12 cellular contexts compared by ENCODE assay signal in the genomic region with DNA sequence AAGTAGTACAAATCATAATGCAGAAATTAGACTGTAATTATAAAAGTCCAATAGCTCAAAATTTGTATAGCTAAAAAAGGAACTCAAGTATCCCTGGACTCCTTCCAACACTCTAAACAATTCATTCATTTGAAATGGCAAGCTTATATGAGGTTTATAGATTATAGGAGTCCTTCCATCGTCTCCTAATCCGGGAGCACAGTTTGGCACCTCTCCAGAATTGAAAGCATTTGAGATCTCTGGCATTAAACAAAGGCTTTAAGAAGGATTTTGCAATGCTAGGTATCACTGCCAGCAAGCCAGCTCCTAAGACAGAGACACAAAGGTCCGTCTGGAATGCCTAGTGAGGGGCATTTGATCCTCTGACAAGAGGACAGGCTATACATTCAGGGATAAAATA.
A peak's percentile ranks its signal among the peaks of the same experiment; 100 is the strongest.
DNase-seq lines count a peak whose midpoint lies in the region; ATAC-seq, FAIRE-seq and TF ChIP-seq lines count a peak whose summit lies in the region.
"Had no signal": no experiment of that assay in that cellular context is flagged by ENCODE, and none has a peak within 500 bp of the region (broad histone marks: within the 10 kb centered on the region; RNA-seq: fewer than 3 reads in every experiment).

No MANE protein-coding gene starts in this region.

- no peak overlapping the region for H3K4me3 ChIP-seq in GM23338
- peak overlapping the region; percentile 1 to 45 for H3K4me3 ChIP-seq in duodenal mucosa (ENCODE audit: low read depth in 1 of 2, low read length in 2 of 2)

- H2AFZ ChIP-seq in GM23338: no peak overlapping the region

- H3K9me3 Mint-ChIP-seq in GM23338: no peaks in the 10 kb centered on the region
- no peaks in the 10 kb centered on the region for H3K9me3 Mint-ChIP-seq in osteocyte (ENCODE audit: unreplicated experiment)
- H3K9me3 Mint-ChIP-seq: activated T-helper 1 cell treated with anti-CD3 and anti-CD28 coated beads, Interleukin-12 subunit alpha, Interleukin-12 subunit beta, Interleukin-2, Interleukin-4 antibody, amounts not matched to agents 30 ng/mL and 10 ng/mL and 1 ng/mL, durations not matched to agents 14 hours and 24 hours and 36 hours; neural crest cell; WTC11 had no signal

- TF ChIP-seq CTCF in GM23338 (conservative IDR thresholded peaks at IDR 0.05; ENCODE audit: low read depth in 2 of 2): no peak
- TF ChIP-seq CTCF in osteocyte (IDR thresholded peaks at IDR 0.05): no peak

- H3K27me3 Mint-ChIP-seq in GM23338 (ENCODE audit: insufficient read depth, low read depth, poor library complexity): no peaks in the 10 kb centered on the region
- H3K27me3 Mint-ChIP-seq in osteocyte (ENCODE audit: unreplicated experiment): no peaks in the 10 kb centered on the region

- peaks cover 4% of the 10 kb centered on the region; the same call in 1 of the 2 replicates for H3K9me2 ChIP-seq in GM23338 (ENCODE audit: insufficient read depth)

- H3F3A ChIP-seq in GM23338 (replicated peaks; ENCODE audit: low read depth): no peaks in the 10 kb centered on the region

- H3K4me2 ChIP-seq in GM23338: peak overlapping the region; percentile 58; the same call in 1 of the 2 replicates

- H3K4me1 Mint-ChIP-seq in GM23338 (peaks cover 55% of the 10 kb centered on the region), osteocyte (ENCODE audit: unreplicated experiment) (peaks cover 56% of the 10 kb centered on the region)

- H3K36me3 Mint-ChIP-seq in GM23338 (ENCODE audit: low read depth) (peaks cover 4% of the 10 kb centered on the region; the same call in 1 of the 3 replicates), osteocyte (ENCODE audit: unreplicated experiment) (peaks cover 10% of the 10 kb centered on the region)

- H3K4me3 Mint-ChIP-seq in GM23338: no peak overlapping the region
- H3K4me3 Mint-ChIP-seq in osteocyte (ENCODE audit: unreplicated experiment): no peak overlapping the region
- H3K4me3 Mint-ChIP-seq: neural crest cell, WTC11 had no signal

- no peaks in the 10 kb centered on the region for H3K9me3 ChIP-seq in duodenal mucosa (ENCODE audit: control insufficient read depth in 1 of 2, low read length in 2 of 2)

- H3K36me3 ChIP-seq in GM23338 (ENCODE audit: insufficient read depth): no peaks in the 10 kb centered on the region
- H3K36me3 ChIP-seq in duodenal mucosa (ENCODE audit: control insufficient read depth in 1 of 2, insufficient read depth in 2 of 2, low read length in 2 of 2): peaks cover under 1 to 3% of the 10 kb centered on the region in 2 donors

- FAIRE-seq in RCC 7860 (lab: Jason Lieb, UNC): no peak

- no peak for DNase-seq in GM23338 (ENCODE audit: low spot score)
- DNase-seq in NCI-H446 treated with DMSO at 0.1 percent for 48 hours (lab: John Stamatoyannopoulos, UW): peak; percentile 50
- DNase-seq in osteocyte (ENCODE audit: extremely low spot score, unreplicated experiment): no peak
- DNase-seq in RCC 7860 (ENCODE audit: low spot score): no peak
- DNase-seq: trophoblast cell had no signal

- H3K4me1 ChIP-seq in GM23338 (ENCODE audit: insufficient read depth) (peaks cover 54% of the 10 kb centered on the region), duodenal mucosa (ENCODE audit: control insufficient read depth in 1 of 2, insufficient read depth in 2 of 2, low read length in 2 of 2) (peaks cover 59 to 76% of the 10 kb centered on the region in 2 donors)

- H4K20me1 ChIP-seq in GM23338 (replicated peaks; ENCODE audit: insufficient read depth): no peaks in the 10 kb centered on the region; the same call in 1 of the 2 replicates

- no peak overlapping the region for H3K27ac Mint-ChIP-seq in GM23338
- peak overlapping the region; percentile 27 for H3K27ac Mint-ChIP-seq in osteocyte (ENCODE audit: unreplicated experiment)

- ATAC-seq in GM23338: no peak
- no peak for ATAC-seq in GM18519 (IDR thresholded peaks at IDR 0.05; ENCODE audit: low FRiP score, unreplicated experiment)
- ATAC-seq in HG03378 (IDR thresholded peaks at IDR 0.05; ENCODE audit: unreplicated experiment): no peak
- no peak for ATAC-seq in GM21526 (IDR thresholded peaks at IDR 0.05; ENCODE audit: low FRiP score, unreplicated experiment)

- H3K79me2 ChIP-seq in GM23338 (replicated peaks; ENCODE audit: insufficient read depth): no peaks in the 10 kb centered on the region; the same call in 1 of the 2 replicates

- peak overlapping the region in 1 of 2 donors; percentile 42 for H3K9ac ChIP-seq in duodenal mucosa (ENCODE audit: low read depth in 1 of 2, low read length in 2 of 2)

- H3K27ac ChIP-seq in GM23338 (ENCODE audit: low read depth) (peak overlapping the region; percentile 57; the same call in 1 of the 2 replicates), duodenal mucosa (ENCODE audit: low read depth, low read length) (no peak overlapping the region)

- no peaks in the 10 kb centered on the region for H3K27me3 ChIP-seq in GM23338 (ENCODE audit: insufficient read depth)
- H3K27me3 ChIP-seq in duodenal mucosa (ENCODE audit: control insufficient read depth in 1 of 2, insufficient read depth in 2 of 2, low read length in 2 of 2): no peaks in the 10 kb centered on the region

TF ChIP-seq in GM23338, 12 proteins besides CTCF, POLR2A, EP300 and RAD21 (continues in another document):
- TF ChIP-seq, protein P1, sequence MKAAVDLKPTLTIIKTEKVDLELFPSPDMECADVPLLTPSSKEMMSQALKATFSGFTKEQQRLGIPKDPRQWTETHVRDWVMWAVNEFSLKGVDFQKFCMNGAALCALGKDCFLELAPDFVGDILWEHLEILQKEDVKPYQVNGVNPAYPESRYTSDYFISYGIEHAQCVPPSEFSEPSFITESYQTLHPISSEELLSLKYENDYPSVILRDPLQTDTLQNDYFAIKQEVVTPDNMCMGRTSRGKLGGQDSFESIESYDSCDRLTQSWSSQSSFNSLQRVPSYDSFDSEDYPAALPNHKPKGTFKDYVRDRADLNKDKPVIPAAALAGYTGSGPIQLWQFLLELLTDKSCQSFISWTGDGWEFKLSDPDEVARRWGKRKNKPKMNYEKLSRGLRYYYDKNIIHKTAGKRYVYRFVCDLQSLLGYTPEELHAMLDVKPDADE (IDR thresholded peaks at IDR 0.05): no peak
- TF ChIP-seq EZH2phosphoT487 (IDR thresholded peaks at IDR 0.05; ENCODE audit: unreplicated experiment) (no peak), ZNF331 (CRISPR knock-in tag; IDR thresholded peaks at IDR 0.05; ENCODE audit: low read depth) (no peak)
- TF ChIP-seq, protein P2, sequence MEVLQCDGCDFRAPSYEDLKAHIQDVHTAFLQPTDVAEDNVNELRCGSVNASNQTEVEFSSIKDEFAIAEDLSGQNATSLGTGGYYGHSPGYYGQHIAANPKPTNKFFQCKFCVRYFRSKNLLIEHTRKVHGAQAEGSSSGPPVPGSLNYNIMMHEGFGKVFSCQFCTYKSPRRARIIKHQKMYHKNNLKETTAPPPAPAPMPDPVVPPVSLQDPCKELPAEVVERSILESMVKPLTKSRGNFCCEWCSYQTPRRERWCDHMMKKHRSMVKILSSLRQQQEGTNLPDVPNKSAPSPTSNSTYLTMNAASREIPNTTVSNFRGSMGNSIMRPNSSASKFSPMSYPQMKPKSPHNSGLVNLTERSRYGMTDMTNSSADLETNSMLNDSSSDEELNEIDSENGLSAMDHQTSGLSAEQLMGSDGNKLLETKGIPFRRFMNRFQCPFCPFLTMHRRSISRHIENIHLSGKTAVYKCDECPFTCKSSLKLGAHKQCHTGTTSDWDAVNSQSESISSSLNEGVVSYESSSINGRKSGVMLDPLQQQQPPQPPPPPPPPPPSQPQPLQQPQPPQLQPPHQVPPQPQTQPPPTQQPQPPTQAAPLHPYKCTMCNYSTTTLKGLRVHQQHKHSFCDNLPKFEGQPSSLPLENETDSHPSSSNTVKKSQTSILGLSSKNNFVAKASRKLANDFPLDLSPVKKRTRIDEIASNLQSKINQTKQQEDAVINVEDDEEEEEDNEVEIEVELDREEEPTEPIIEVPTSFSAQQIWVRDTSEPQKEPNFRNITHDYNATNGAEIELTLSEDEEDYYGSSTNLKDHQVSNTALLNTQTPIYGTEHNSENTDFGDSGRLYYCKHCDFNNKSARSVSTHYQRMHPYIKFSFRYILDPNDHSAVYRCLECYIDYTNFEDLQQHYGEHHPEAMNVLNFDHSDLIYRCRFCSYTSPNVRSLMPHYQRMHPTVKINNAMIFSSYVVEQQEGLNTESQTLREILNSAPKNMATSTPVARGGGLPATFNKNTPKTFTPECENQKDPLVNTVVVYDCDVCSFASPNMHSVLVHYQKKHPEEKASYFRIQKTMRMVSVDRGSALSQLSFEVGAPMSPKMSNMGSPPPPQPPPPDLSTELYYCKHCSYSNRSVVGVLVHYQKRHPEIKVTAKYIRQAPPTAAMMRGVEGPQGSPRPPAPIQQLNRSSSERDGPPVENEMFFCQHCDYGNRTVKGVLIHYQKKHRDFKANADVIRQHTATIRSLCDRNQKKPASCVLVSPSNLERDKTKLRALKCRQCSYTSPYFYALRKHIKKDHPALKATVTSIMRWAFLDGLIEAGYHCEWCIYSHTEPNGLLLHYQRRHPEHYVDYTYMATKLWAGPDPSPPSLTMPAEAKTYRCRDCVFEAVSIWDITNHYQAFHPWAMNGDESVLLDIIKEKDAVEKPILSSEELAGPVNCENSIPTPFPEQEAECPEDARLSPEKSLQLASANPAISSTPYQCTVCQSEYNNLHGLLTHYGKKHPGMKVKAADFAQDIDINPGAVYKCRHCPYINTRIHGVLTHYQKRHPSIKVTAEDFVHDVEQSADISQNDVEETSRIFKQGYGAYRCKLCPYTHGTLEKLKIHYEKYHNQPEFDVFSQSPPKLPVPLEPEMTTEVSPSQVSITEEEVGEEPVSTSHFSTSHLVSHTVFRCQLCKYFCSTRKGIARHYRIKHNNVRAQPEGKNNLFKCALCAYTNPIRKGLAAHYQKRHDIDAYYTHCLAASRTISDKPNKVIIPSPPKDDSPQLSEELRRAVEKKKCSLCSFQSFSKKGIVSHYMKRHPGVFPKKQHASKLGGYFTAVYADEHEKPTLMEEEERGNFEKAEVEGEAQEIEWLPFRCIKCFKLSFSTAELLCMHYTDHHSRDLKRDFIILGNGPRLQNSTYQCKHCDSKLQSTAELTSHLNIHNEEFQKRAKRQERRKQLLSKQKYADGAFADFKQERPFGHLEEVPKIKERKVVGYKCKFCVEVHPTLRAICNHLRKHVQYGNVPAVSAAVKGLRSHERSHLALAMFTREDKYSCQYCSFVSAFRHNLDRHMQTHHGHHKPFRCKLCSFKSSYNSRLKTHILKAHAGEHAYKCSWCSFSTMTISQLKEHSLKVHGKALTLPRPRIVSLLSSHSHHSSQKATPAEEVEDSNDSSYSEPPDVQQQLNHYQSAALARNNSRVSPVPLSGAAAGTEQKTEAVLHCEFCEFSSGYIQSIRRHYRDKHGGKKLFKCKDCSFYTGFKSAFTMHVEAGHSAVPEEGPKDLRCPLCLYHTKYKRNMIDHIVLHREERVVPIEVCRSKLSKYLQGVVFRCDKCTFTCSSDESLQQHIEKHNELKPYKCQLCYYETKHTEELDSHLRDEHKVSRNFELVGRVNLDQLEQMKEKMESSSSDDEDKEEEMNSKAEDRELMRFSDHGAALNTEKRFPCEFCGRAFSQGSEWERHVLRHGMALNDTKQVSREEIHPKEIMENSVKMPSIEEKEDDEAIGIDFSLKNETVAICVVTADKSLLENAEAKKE (CRISPR knock-in tag; IDR thresholded peaks at IDR 0.05): no peak
